In the genomic region with DNA sequence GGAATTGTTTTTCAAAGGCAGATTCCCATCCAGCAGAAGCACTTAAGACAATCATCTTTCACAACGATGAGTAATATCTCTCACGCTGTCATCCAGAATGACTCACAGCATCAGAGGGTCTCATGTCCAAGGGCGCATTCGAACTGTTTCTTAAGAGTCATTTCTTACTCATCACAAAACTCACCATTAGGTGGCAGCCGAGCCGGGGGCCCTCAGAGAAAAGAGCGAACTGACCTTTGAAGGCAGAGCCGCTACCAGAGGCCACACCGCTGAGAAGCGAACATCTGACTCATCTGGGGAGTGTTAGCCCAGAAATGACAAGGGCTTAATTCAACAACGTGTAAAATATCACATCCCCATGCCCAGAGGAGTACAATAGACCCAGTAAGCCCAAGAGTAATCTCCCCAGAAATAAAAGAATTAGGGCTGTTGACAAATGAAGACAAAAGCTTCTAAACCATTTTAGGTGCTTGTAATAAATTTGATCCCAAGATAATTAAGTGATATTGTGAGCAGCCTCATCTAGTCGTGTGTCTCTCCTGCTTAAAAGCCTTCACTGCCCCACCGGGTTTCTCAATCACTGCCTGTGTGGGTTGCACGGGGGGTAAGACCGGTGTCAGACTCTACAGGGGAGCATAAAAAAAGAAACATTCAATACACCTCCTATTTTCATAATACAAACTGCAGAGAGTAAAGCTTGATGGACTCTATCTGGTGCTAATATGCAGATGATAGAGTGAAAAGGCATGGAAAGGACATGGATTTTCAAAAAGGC, we compare ENCODE assay signal across 9 cellular contexts.
DNase-seq lines count a peak whose midpoint lies in the region; ATAC-seq and TF ChIP-seq lines count a peak whose summit lies in the region.
"Had no signal": no experiment of that assay in that cellular context is flagged by ENCODE, and none has a peak within 500 bp of the region (broad histone marks: within the 10 kb centered on the region; RNA-seq: fewer than 3 reads in every experiment).

No MANE protein-coding gene starts in this region.

- H3K4me2 ChIP-seq in OCI-LY3 (ENCODE audit: low read length) (peak overlapping the region; percentile 60), osteoblast (ENCODE audit: insufficient read depth, low read length) (peak overlapping the region; percentile 57)
- H3K4me2 ChIP-seq: BLaER1 had no signal

- no peaks in the 10 kb centered on the region for H3K27me3 Mint-ChIP-seq in activated T-helper 1 cell treated with anti-CD3 and anti-CD28 coated beads, Interleukin-12 subunit alpha, Interleukin-12 subunit beta, Interleukin-2, Interleukin-4 antibody, amounts not matched to agents 30 ng/mL and 10 ng/mL and 1 ng/mL, durations not matched to agents 14 hours and 24 hours and 36 hours (ENCODE audit: insufficient read depth)

- no peaks in the 10 kb centered on the region for H3K9me3 ChIP-seq in OCI-LY3 (ENCODE audit: insufficient read depth, low read length)
- H3K9me3 ChIP-seq in osteoblast (ENCODE audit: low read depth, low read length): no peaks in the 10 kb centered on the region
- no peaks in the 10 kb centered on the region for H3K9me3 ChIP-seq in thoracic aorta
- H3K9me3 ChIP-seq: BLaER1 had no signal

- H3K4me1 ChIP-seq in OCI-LY3 (ENCODE audit: low read length) (peaks cover 19% of the 10 kb centered on the region), osteoblast (ENCODE audit: insufficient read depth, low read length) (peaks cover 20% of the 10 kb centered on the region), thoracic aorta (ENCODE audit: control insufficient read depth in 1 of 2, low read depth in 2 of 2) (peaks cover 15 to 21% of the 10 kb centered on the region in 2 donors)
- H3K4me1 ChIP-seq: BLaER1 had no signal

- H3K27me3 ChIP-seq in OCI-LY3 (ENCODE audit: low read depth, low read length): no peaks in the 10 kb centered on the region; the same call in 1 of the 2 replicates
- H3K27me3 ChIP-seq in osteoblast (ENCODE audit: insufficient read depth, low read length): no peaks in the 10 kb centered on the region
- no peaks in the 10 kb centered on the region for H3K27me3 ChIP-seq in thoracic aorta (replicated peaks; ENCODE audit: insufficient read depth)
- H3K27me3 ChIP-seq: BLaER1 had no signal

- H3K4me1 Mint-ChIP-seq in activated T-helper 1 cell treated with anti-CD3 and anti-CD28 coated beads, Interleukin-12 subunit alpha, Interleukin-12 subunit beta, Interleukin-2, Interleukin-4 antibody, amounts not matched to agents 30 ng/mL and 10 ng/mL and 1 ng/mL, durations not matched to agents 14 hours and 24 hours and 36 hours (ENCODE audit: low read depth): peaks cover 16% of the 10 kb centered on the region

- H3K27ac ChIP-seq in OCI-LY3 (ENCODE audit: low read length) (no peak overlapping the region), osteoblast (ENCODE audit: low read depth, low read length) (peak overlapping the region; percentile 60), thoracic aorta (peak overlapping the region; percentile 18 to 49)
- H3K27ac ChIP-seq: BLaER1 had no signal

- peak overlapping the region; percentile 15 for H3K9ac ChIP-seq in OCI-LY3 (ENCODE audit: low read length)
- H3K9ac ChIP-seq: BLaER1 had no signal

- H4K20me1 ChIP-seq in OCI-LY3 (ENCODE audit: insufficient read depth, low read length) (no peaks in the 10 kb centered on the region), osteoblast (ENCODE audit: insufficient read depth, low read length) (no peaks in the 10 kb centered on the region)
- H4K20me1 ChIP-seq: BLaER1 had no signal

- H3K36me3 ChIP-seq in OCI-LY3 (replicated peaks; ENCODE audit: low read depth, low read length): no peaks in the 10 kb centered on the region
- H3K36me3 ChIP-seq in osteoblast (ENCODE audit: insufficient read depth, low read length): no peaks in the 10 kb centered on the region
- no peaks in the 10 kb centered on the region for H3K36me3 ChIP-seq in thoracic aorta
- H3K36me3 ChIP-seq: BLaER1 had no signal

- ATAC-seq in HG02884 (IDR thresholded peaks at IDR 0.05; ENCODE audit: unreplicated experiment) (peak; percentile 93), thoracic aorta (ENCODE audit: insufficient number of reproducible peaks, low FRiP score, low read depth) (peak; percentile 72)

- H3K9me3 Mint-ChIP-seq in activated T-helper 1 cell treated with anti-CD3 and anti-CD28 coated beads, Interleukin-12 subunit alpha, Interleukin-12 subunit beta, Interleukin-2, Interleukin-4 antibody, amounts not matched to agents 30 ng/mL and 10 ng/mL and 1 ng/mL, durations not matched to agents 14 hours and 24 hours and 36 hours: peaks cover 1% of the 10 kb centered on the region

- H3K79me2 ChIP-seq in OCI-LY3 (ENCODE audit: low read length) (no peaks in the 10 kb centered on the region), osteoblast (ENCODE audit: insufficient read depth, low read length) (no peaks in the 10 kb centered on the region)

- DNase-seq in DMS 273 (lab: John Stamatoyannopoulos, UW; ENCODE audit: unreplicated experiment) (peak; percentile 4), DMS 273 treated with DMSO at 0.1 percent for 48 hours (lab: John Stamatoyannopoulos, UW) (no peak), foreskin fibroblast (peak; percentile 98), osteoblast (ENCODE audit: insufficient read length, low spot score, missing footprints) (peak; percentile 91), thoracic aorta (ENCODE audit: low spot score) (peak; percentile 75)
- peak; percentile 23 for DNase-seq in activated T-helper 1 cell treated with anti-CD3 and anti-CD28 coated beads, Interleukin-12 subunit alpha, Interleukin-12 subunit beta, Interleukin-2, Interleukin-4 antibody, amounts not matched to agents 30 ng/mL and 10 ng/mL and 1 ng/mL, durations not matched to agents 14 hours and 24 hours and 36 hours (ENCODE audit: low spot score)

- no peak overlapping the region for H3K4me3 Mint-ChIP-seq in activated T-helper 1 cell treated with anti-CD3 and anti-CD28 coated beads, Interleukin-12 subunit alpha, Interleukin-12 subunit beta, Interleukin-2, Interleukin-4 antibody, amounts not matched to agents 30 ng/mL and 10 ng/mL and 1 ng/mL, durations not matched to agents 14 hours and 24 hours and 36 hours

- H2AFZ ChIP-seq in OCI-LY3 (ENCODE audit: low read depth, low read length) (0 out of 2 replicates have a peak overlapping the region, but pooled peaks have one; percentile 5), osteoblast (ENCODE audit: low read length) (no peak overlapping the region)

- peak overlapping the region; percentile 10 for H3K27ac Mint-ChIP-seq in activated T-helper 1 cell treated with anti-CD3 and anti-CD28 coated beads, Interleukin-12 subunit alpha, Interleukin-12 subunit beta, Interleukin-2, Interleukin-4 antibody, amounts not matched to agents 30 ng/mL and 10 ng/mL and 1 ng/mL, durations not matched to agents 14 hours and 24 hours and 36 hours

- no peaks in the 10 kb centered on the region for H3K36me3 Mint-ChIP-seq in activated T-helper 1 cell treated with anti-CD3 and anti-CD28 coated beads, Interleukin-12 subunit alpha, Interleukin-12 subunit beta, Interleukin-2, Interleukin-4 antibody, amounts not matched to agents 30 ng/mL and 10 ng/mL and 1 ng/mL, durations not matched to agents 14 hours and 24 hours and 36 hours (ENCODE audit: low read depth)

- intact Hi-C loops in activated T-helper 1 cell treated with anti-CD3 and anti-CD28 coated beads, Interleukin-12 subunit alpha, Interleukin-12 subunit beta, Interleukin-2, Interleukin-4 antibody, amounts not matched to agents 30 ng/mL and 10 ng/mL and 1 ng/mL, durations not matched to agents 14 hours and 24 hours and 36 hours (cut with micrococcal nuclease): loop anchor here (1.0 kb wide), 1 partner anchor 19 kb away; no protein-coding TSS in a partner anchor

- TF ChIP-seq CTCF in OCI-LY3 (IDR thresholded peaks at IDR 0.05; ENCODE audit: low read depth, low read length): peak; percentile 83
- peak; percentile 64 for TF ChIP-seq CTCF in foreskin fibroblast (IDR thresholded peaks at IDR 0.05; ENCODE audit: low read depth, low read length)
- peak; percentile 73 for TF ChIP-seq CTCF in osteoblast (IDR thresholded peaks at IDR 0.05; ENCODE audit: extremely low read depth, low read depth, low read length)
- TF ChIP-seq CTCF in thoracic aorta (IDR thresholded peaks at IDR 0.05): peak; percentile 47

- H3K4me3 ChIP-seq in OCI-LY3 (ENCODE audit: low read length): peak overlapping the region; percentile 34
- H3K4me3 ChIP-seq in foreskin fibroblast (ENCODE audit: low read depth in 1 of 2, low read length in 2 of 2): no peak overlapping the region
- H3K4me3 ChIP-seq in osteoblast (ENCODE audit: insufficient read depth, low read length): no peak overlapping the region
- no peak overlapping the region for H3K4me3 ChIP-seq in thoracic aorta
- H3K4me3 ChIP-seq: BLaER1 had no signal
